In genomic region chrX:70452143-70452733, GRCh38 we compare ENCODE assay signal across 8 cellular contexts. TPM values are rescaled to one million over a fixed set of nuclear protein-coding genes. Genes with fewer than 3 reads are reported as not detected.
A peak's percentile ranks its signal among the peaks of the same experiment; 100 is the strongest.
DNase-seq lines count a peak whose midpoint lies in the region; ATAC-seq and TF ChIP-seq lines count a peak whose summit lies in the region.

No MANE protein-coding gene starts in this region.

- 0% methylated on average over 18 of the region's 39 CpGs; no CpG with 5 or more reads in 1 of the 2 experiments for WGBS in mesodermal cell (ENCODE audit: insufficient coverage in 2 of 2), 2 experiments

- no peaks in the 10 kb centered on the region for H3K36me3 ChIP-seq in mesodermal cell (ENCODE audit: control insufficient read depth, insufficient read depth, low read length)

- POLR2A ChIA-PET in activated CD4-positive, alpha-beta T cell treated with anti-CD3 and anti-CD28 coated beads, Interleukin-2, amount 10 ng/mL, durations not matched to agents 7 days and 5 days (lab: Charles Lee), result no interaction called here

- H3K27me3 Mint-ChIP-seq in activated CD4-positive, alpha-beta T cell treated with anti-CD3 and anti-CD28 coated beads, Interleukin-2, amount 10 ng/mL, durations not matched to agents 7 days and 5 days, result no peaks in the 10 kb centered on the region
- H3K27me3 Mint-ChIP-seq in stimulated activated naive CD8-positive, alpha-beta T cell treated with anti-CD3 and anti-CD28 coated beads, Interleukin-15, amount 100 ng/mL, for 72 hours, result no peaks in the 10 kb centered on the region

- ATAC-seq in stimulated activated naive CD8-positive, alpha-beta T cell treated with anti-CD3 and anti-CD28 coated beads, Interleukin-15, amount 100 ng/mL, for 72 hours, result peak; percentile 62
- no peak for ATAC-seq in HG03378 (IDR thresholded peaks at IDR 0.05; ENCODE audit: unreplicated experiment)

- peaks cover 41% of the 10 kb centered on the region for H3K4me1 Mint-ChIP-seq in activated CD4-positive, alpha-beta T cell treated with anti-CD3 and anti-CD28 coated beads, Interleukin-2, amount 10 ng/mL, durations not matched to agents 7 days and 5 days
- H3K4me1 Mint-ChIP-seq in stimulated activated naive CD8-positive, alpha-beta T cell treated with anti-CD3 and anti-CD28 coated beads, Interleukin-15, amount 100 ng/mL, for 72 hours, result peaks cover 49% of the 10 kb centered on the region

- no peak for DNase-seq in HFF-Myc (ENCODE audit: extremely low read depth, low read depth)
- DNase-seq in NCI-H146 treated with DMSO at 0.1 percent for 48 hours (lab: John Stamatoyannopoulos, UW; ENCODE audit: unreplicated experiment), result peak; percentile 12
- DNase-seq in activated CD4-positive, alpha-beta T cell treated with anti-CD3 and anti-CD28 coated beads, Interleukin-2, amount 10 ng/mL, durations not matched to agents 7 days and 5 days, result peak; percentile 54
- DNase-seq in effector CD4-positive, alpha-beta T cell, result peak; percentile 31
- DNase-seq in stimulated activated naive CD8-positive, alpha-beta T cell treated with anti-CD3 and anti-CD28 coated beads, Interleukin-15, amount 100 ng/mL, for 72 hours, result peak; percentile 68 to 70

- no peak overlapping the region for H3K27ac ChIP-seq in mesodermal cell (ENCODE audit: low read depth, low read length, severe bottlenecking)

- H3K36me3 Mint-ChIP-seq in activated CD4-positive, alpha-beta T cell treated with anti-CD3 and anti-CD28 coated beads, Interleukin-2, amount 10 ng/mL, durations not matched to agents 7 days and 5 days (ENCODE audit: low read depth), result peaks cover 4% of the 10 kb centered on the region

- H3K4me1 ChIP-seq in mesodermal cell (ENCODE audit: control insufficient read depth, insufficient read depth, low read length, poor library complexity, severe bottlenecking), result no peaks in the 10 kb centered on the region

- H3K4me3 Mint-ChIP-seq in activated CD4-positive, alpha-beta T cell treated with anti-CD3 and anti-CD28 coated beads, Interleukin-2, amount 10 ng/mL, durations not matched to agents 7 days and 5 days, result peak overlapping the region; percentile 74
- peak overlapping the region; percentile 92 to 97 for H3K4me3 Mint-ChIP-seq in stimulated activated naive CD8-positive, alpha-beta T cell treated with anti-CD3 and anti-CD28 coated beads, Interleukin-15, amount 100 ng/mL, for 72 hours

- no peaks in the 10 kb centered on the region for H3K9me3 Mint-ChIP-seq in activated CD4-positive, alpha-beta T cell treated with anti-CD3 and anti-CD28 coated beads, Interleukin-2, amount 10 ng/mL, durations not matched to agents 7 days and 5 days
- no peaks in the 10 kb centered on the region for H3K9me3 Mint-ChIP-seq in stimulated activated naive CD8-positive, alpha-beta T cell treated with anti-CD3 and anti-CD28 coated beads, Interleukin-15, amount 100 ng/mL, for 72 hours

- CTCF ChIA-PET in activated CD4-positive, alpha-beta T cell treated with anti-CD3 and anti-CD28 coated beads, Interleukin-2, amount 10 ng/mL, durations not matched to agents 7 days and 5 days (lab: Charles Lee), result interaction anchor here (1.0 to 2.8 kb wide), 5 partner anchors 9 to 213 kb away, joined by 3 to 22 read pairs (median 4); no protein-coding TSS in a partner anchor

- H3K9me3 ChIP-seq in mesodermal cell (ENCODE audit: control insufficient read depth, low read length), result no peaks in the 10 kb centered on the region

- peak overlapping the region; percentile 85 for H3K27ac Mint-ChIP-seq in activated CD4-positive, alpha-beta T cell treated with anti-CD3 and anti-CD28 coated beads, Interleukin-2, amount 10 ng/mL, durations not matched to agents 7 days and 5 days
- peak overlapping the region; percentile 94 to 96 for H3K27ac Mint-ChIP-seq in stimulated activated naive CD8-positive, alpha-beta T cell treated with anti-CD3 and anti-CD28 coated beads, Interleukin-15, amount 100 ng/mL, for 72 hours

- H3K4me3 ChIP-seq in GM08714 (ENCODE audit: low read length) (peak overlapping the region; percentile 35; the same call in 1 of the 2 replicates), HFF-Myc (replicated peaks; ENCODE audit: low read depth, low read length) (peak overlapping the region; percentile 41), mesodermal cell (ENCODE audit: extremely low read depth, insufficient read depth, low read length, poor library complexity, severe bottlenecking) (peak overlapping the region; percentile 44)

- TF ChIP-seq CTCF in HFF-Myc (IDR thresholded peaks at IDR 0.05; ENCODE audit: low read depth, low read length, missing control alignments), result peak; percentile 69

RNA-seq across cellular contexts. Expression of gene DLG3, which starts 7.6 kb away (rescaled TPM):
- total RNA-seq in activated CD4-positive, alpha-beta T cell treated with anti-CD3 and anti-CD28 coated beads, Interleukin-2, amount 10 ng/mL, durations not matched to agents 7 days and 5 days, result 10 to 100 TPM; 19.9 to 20.1 TPM
- polyA plus RNA-seq in mesodermal cell (2013, experiment 1 of 2), result 22.7 TPM
- 26.9 TPM for polyA plus RNA-seq in mesodermal cell (2013, experiment 2 of 2)

RNA-seq across cellular contexts. Expression of gene GDPD2, which starts 29.1 kb away (rescaled TPM):
- total RNA-seq in activated CD4-positive, alpha-beta T cell treated with anti-CD3 and anti-CD28 coated beads, Interleukin-2, amount 10 ng/mL, durations not matched to agents 7 days and 5 days, result under 1 TPM; 0.22 to 0.23 TPM
- polyA plus RNA-seq in mesodermal cell (2013, experiment 1 of 2), result 0.59 TPM
- 0.30 TPM for polyA plus RNA-seq in mesodermal cell (2013, experiment 2 of 2)
